Comparison of ENCODE assay signal across 10 cellular contexts in the genomic region with DNA sequence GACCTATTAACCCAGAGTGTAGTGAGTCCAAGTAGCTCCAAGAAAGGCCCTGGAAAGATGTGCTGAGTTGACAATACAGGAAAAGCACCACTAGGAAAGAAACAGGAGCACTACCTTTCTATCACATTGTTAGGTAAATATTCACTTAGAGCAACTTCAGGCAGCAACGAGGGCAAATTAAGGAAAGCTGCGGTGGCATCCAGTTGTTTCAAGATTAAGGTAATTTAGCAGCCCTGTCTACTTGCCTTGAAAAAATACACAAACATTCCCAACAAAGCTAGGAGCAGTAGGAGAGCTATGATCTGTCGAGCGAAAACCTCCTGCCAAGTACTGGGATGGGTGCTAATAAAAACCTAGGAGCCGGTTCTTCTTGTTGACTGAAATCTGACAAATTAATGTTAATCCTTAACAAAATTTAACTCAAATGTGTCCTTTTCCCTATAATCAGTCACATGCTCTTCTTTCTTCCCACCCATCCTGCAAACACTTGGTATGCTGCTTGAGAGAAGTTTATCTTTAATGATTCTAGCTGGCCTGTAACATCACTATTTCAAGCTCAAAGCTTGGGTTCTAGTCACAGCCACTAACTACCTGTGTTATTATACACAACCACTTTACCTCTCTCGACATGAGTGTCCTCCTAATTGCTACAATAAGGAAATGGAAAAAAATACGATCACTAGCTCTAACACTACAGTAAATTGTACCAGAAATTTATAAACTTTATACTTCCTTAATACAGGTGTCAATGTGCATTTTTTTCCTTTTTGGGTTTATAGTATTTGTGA. TPM values are rescaled to one million over a fixed set of nuclear protein-coding genes. Genes with fewer than 3 reads are reported as not detected.
DNase-seq lines count a peak whose midpoint lies in the region; ATAC-seq and TF ChIP-seq lines count a peak whose summit lies in the region.
"Had no signal": no experiment of that assay in that cellular context is flagged by ENCODE, and none has a peak within 500 bp of the region (broad histone marks: within the 10 kb centered on the region; RNA-seq: fewer than 3 reads in every experiment).

No MANE protein-coding gene starts in this region.

- H3K4me3 ChIP-seq in breast epithelium: peak overlapping the region in 1 of 3 donors; percentile 14
- H3K4me3 ChIP-seq in SK-N-MC: no peak overlapping the region
- H3K4me3 ChIP-seq in upper lobe of right lung: peak overlapping the region; percentile 2

- H3K9me3 ChIP-seq in breast epithelium (no peaks in the 10 kb centered on the region), SK-N-MC (ENCODE audit: low read depth, low read length) (no peaks in the 10 kb centered on the region), upper lobe of right lung (no peaks in the 10 kb centered on the region)

- POLR2A ChIA-PET in MCF 10A (lab: Yijun Ruan, JAX): interaction anchor here (0.5 to 4.9 kb wide), 15 partner anchors 20 to 1510 kb away, joined by 3 to 84 read pairs (median 12); a partner anchor contains a TSS

- peak overlapping the region in 1 of 2 donors; percentile 9 for H3K27ac ChIP-seq in breast epithelium
- H3K27ac ChIP-seq in SK-N-MC: 0 out of 2 replicates have a peak overlapping the region, but pooled peaks have one; percentile 3
- H3K27ac ChIP-seq in upper lobe of right lung: no peak overlapping the region

- peaks cover 6% of the 10 kb centered on the region for H3K36me3 Mint-ChIP-seq in MCF 10A (ENCODE audit: insufficient read depth, unreplicated experiment)
- H3K36me3 Mint-ChIP-seq in immature natural killer cell: peaks cover 17 to 32% (median 25%) of the 10 kb centered on the region in 3 donors

- H3K27ac Mint-ChIP-seq in MCF 10A (ENCODE audit: low read depth, unreplicated experiment) (peak overlapping the region; percentile 97), immature natural killer cell (peak overlapping the region; percentile 74 to 99 (median 92))

- ATAC-seq in upper lobe of right lung (no peak), HG03354 (IDR thresholded peaks at IDR 0.05; ENCODE audit: poor library complexity, severe bottlenecking, unreplicated experiment) (no peak), left ventricle myocardium superior (no peak), GM21390 (IDR thresholded peaks at IDR 0.05; ENCODE audit: unreplicated experiment) (no peak)

- CTCF ChIA-PET in MCF 10A (lab: Yijun Ruan, JAX): interaction anchor here (0.5 to 4.0 kb wide), 8 partner anchors 20 to 394 kb away, joined by 3 to 33 read pairs (median 4); no protein-coding TSS in a partner anchor

- H3K4me1 ChIP-seq in breast epithelium: peaks cover 0 to 9% of the 10 kb centered on the region in 2 donors
- H3K4me1 ChIP-seq in upper lobe of right lung: peaks cover 25% of the 10 kb centered on the region

- TF ChIP-seq CTCF in MCF 10A (IDR thresholded peaks at IDR 0.05; ENCODE audit: unreplicated experiment) (no peak), breast epithelium (IDR thresholded peaks at IDR 0.05) (no peak), upper lobe of right lung (IDR thresholded peaks at IDR 0.05) (no peak)

- BruUV-seq in MCF 10A (replicated peaks; lab: Mats Ljungman, UMichigan): no TSS peak

- no peaks in the 10 kb centered on the region for H3K27me3 Mint-ChIP-seq in MCF 10A (ENCODE audit: insufficient read depth, unreplicated experiment)
- H3K27me3 Mint-ChIP-seq in immature natural killer cell (ENCODE audit: low read depth in 3 of 3): peaks cover 0 to 19% (median 7%) of the 10 kb centered on the region in 3 donors

- H3K4me1 Mint-ChIP-seq in MCF 10A (ENCODE audit: insufficient read depth, unreplicated experiment) (peaks cover 19% of the 10 kb centered on the region), immature natural killer cell (peaks cover 75 to 93% of the 10 kb centered on the region in 2 donors)

- no peak overlapping the region for H3K9ac ChIP-seq in SK-N-MC (ENCODE audit: insufficient read length)

- TF ChIP-seq POLR2A in breast epithelium (IDR thresholded peaks at IDR 0.05): no peak

- H3K4me3 Mint-ChIP-seq in MCF 10A (ENCODE audit: unreplicated experiment) (peak overlapping the region; percentile 94), immature natural killer cell (peak overlapping the region; percentile 29 to 100 (median 98))

- no peak for DNase-seq in MCF 10A (ENCODE audit: unreplicated experiment)
- DNase-seq in breast epithelium (ENCODE audit: low spot score in 2 of 2): no peak
- no peak for DNase-seq in SK-N-MC (ENCODE audit: low read depth, low spot score)
- DNase-seq in immature natural killer cell: no peak
- no peak for DNase-seq in upper lobe of right lung
- DNase-seq in left ventricle myocardium superior: no peak
- DNase-seq: activated CD8-positive, alpha-beta memory T cell treated with anti-CD3 and anti-CD28 coated beads, Interleukin-2, amount 50 U/mL, for 48 hours; effector CD8-positive, alpha-beta T cell had no signal

- intact Hi-C loops in MCF 10A (cut with micrococcal nuclease): no loop called here
- intact Hi-C loops in breast epithelium (cut with DNase I; ENCODE audit: low total_unique reads): no loop called here
- intact Hi-C loops in upper lobe of right lung (cut with DNase I): no loop called here
- intact Hi-C loops in left ventricle myocardium superior (cut with micrococcal nuclease): no loop called here

- H3K27me3 ChIP-seq in breast epithelium: no peaks in the 10 kb centered on the region
- H3K27me3 ChIP-seq in upper lobe of right lung: no peaks in the 10 kb centered on the region

- no peaks in the 10 kb centered on the region for H3K36me3 ChIP-seq in breast epithelium
- H3K36me3 ChIP-seq in SK-N-MC (ENCODE audit: insufficient read depth, low read length): no peaks in the 10 kb centered on the region
- H3K36me3 ChIP-seq in upper lobe of right lung: no peaks in the 10 kb centered on the region

- peaks cover 16% of the 10 kb centered on the region for H3K9me3 Mint-ChIP-seq in MCF 10A (ENCODE audit: unreplicated experiment)
- H3K9me3 Mint-ChIP-seq in immature natural killer cell: peaks cover 5 to 14% (median 11%) of the 10 kb centered on the region in 6 donors

RNA-seq across cellular contexts. Expression of a gene that starts 2.0 kb away (rescaled TPM):
- total RNA-seq in MCF 10A (2022) (82.9 and 84.9 TPM in 2 replicates), breast epithelium (10 to 100 TPM; 67.9 to 99.5 (median 70.5) TPM), upper lobe of right lung (68.9 TPM), left ventricle myocardium superior (397 TPM)
- 100 to 1,000 TPM; 181 to 426 (median 203) TPM for polyA plus RNA-seq in immature natural killer cell
